ENCODE assay signal across 19 cellular contexts in the genomic region with DNA sequence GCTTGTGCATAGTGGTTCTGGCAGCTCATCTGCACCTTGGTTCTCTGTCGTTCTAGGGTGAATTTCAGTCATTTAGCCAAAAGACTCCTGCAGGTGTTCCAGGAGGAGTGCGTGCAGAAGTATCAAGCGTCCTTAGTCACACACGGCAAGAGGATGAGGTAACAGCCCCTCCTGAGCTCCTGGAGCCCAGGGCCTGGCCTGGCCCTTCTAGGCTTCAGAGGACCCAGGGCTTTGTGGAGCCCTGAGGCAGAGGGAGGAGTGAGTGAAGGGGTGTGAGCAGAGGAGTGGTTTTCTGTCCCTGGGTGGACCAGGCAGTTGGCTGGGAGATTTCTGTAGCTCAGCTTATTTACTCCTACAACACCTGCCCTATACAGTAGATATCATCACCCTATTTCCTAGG.
"Had no signal": no experiment of that assay in that cellular context is flagged by ENCODE, and none has a peak within 500 bp of the region (broad histone marks: within the 10 kb centered on the region; RNA-seq: fewer than 3 reads in every experiment).

No MANE protein-coding gene starts in this region.

- H3K9me3 ChIP-seq: left lung, neutrophil, tibial nerve, vagina had no signal

- H3K79me2 ChIP-seq: hepatocyte had no signal

- H3K27ac ChIP-seq: cardiac muscle cell, left lung, neutrophil, tibial nerve, vagina had no signal

- H3K4me3 Mint-ChIP-seq: endodermal cell, naive B cell had no signal

- H2AFZ ChIP-seq: hepatocyte had no signal

- H3K4me3 ChIP-seq: cardiac muscle cell, hepatocyte, left lung, tibial nerve, vagina had no signal

- H3K4me2 ChIP-seq: hepatocyte had no signal

- H3K9me3 Mint-ChIP-seq: endodermal cell, naive B cell had no signal

- H3K27me3 ChIP-seq: cardiac muscle cell, hepatocyte, left lung, neutrophil, tibial nerve, vagina had no signal

- DNase-seq: activated CD4-positive, CD25-positive, alpha-beta regulatory T cell treated with anti-CD3 and anti-CD28 coated beads, Interleukin-2, amount 50 U/mL, for 72 hours; activated gamma-delta T cell treated with Interleukin-2 at 50 U/mL for 16 hours; activated T-cell treated with anti-CD3 and anti-CD28 coated beads, Interleukin-2, amount 50 U/mL, for 48 hours; endodermal cell; erythroblast; left lung; mammary epithelial cell; naive B cell; retina; stimulated activated CD4-positive, alpha-beta T cell treated with anti-CD3 and anti-CD28 coated beads, Interleukin-15, amount 100 ng/mL, for 24 hours; stimulated activated CD4-positive, alpha-beta T cell treated with anti-CD3 and anti-CD28 coated beads, Interleukin-4, amount 100 ng/mL, for 1 hour; stimulated activated naive CD4-positive, alpha-beta T cell; substantia nigra; T-helper 1 cell had no signal

- H3K27me3 Mint-ChIP-seq: naive B cell had no signal

- ATAC-seq: left lung had no signal
